ENCODE assay signal across 22 cellular contexts in the genomic region with DNA sequence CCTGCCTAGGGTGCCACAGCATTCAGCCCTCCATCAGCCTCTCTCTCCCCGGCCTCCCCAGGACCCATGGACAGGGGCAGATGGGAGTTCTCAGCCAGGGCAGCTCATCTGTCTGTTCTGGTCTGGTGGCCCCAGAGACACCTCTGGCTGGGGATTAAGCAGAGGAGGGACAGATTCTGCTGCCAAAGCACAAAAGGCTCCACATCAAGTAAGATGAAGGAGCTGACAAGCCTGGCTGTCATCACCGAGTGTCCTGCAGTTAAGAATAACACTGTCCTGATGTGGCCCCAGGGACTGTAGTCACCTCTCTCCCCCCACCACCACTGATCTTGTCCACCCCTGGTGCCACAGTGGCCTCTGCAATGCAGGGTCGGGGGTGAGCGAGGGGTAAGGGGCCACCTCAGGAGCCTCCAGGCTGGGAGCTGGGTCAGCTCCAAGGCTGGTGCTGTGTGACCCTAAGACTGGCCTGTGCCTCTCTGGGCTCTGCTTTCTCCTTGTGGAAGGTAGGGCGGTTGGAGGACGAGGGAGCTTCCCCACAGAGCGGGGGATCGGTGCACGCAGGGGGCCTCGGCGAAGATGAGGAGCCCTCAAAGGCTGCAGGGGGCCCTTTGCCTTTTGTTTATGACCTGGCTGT. TPM values are rescaled to one million over a fixed set of nuclear protein-coding genes. Genes with fewer than 3 reads are reported as not detected.
"Had no signal": no experiment of that assay in that cellular context is flagged by ENCODE, and none has a peak within 500 bp of the region (broad histone marks: within the 10 kb centered on the region; RNA-seq: fewer than 3 reads in every experiment).

No MANE protein-coding gene starts in this region.

- H3K9me3 ChIP-seq: body of pancreas, thyroid gland had no signal

- H3K4me1 ChIP-seq: body of pancreas, parathyroid adenoma had no signal

- H3K27ac ChIP-seq: body of pancreas, cardiac muscle cell, parathyroid adenoma, thyroid gland had no signal

- H3K4me3 ChIP-seq: body of pancreas, cardiac muscle cell, thyroid gland had no signal

- H3K9ac ChIP-seq: parathyroid adenoma had no signal

- DNase-seq: activated CD4-positive, alpha-beta memory T cell treated with anti-CD3 and anti-CD28 coated beads, Interleukin-2, amount 10 ng/mL, durations not matched to agents 7 days and 5 days; activated CD4-positive, alpha-beta T cell treated with anti-CD3 and anti-CD28 coated beads, Interleukin-2, amount 10 ng/mL, durations not matched to agents 24 days and 14 days; activated gamma-delta T cell treated with Interleukin-2 at 50 U/mL for 16 hours; anterior cingulate cortex; body of pancreas; effector memory CD4-positive, alpha-beta T cell; foreskin melanocyte; hippocampal formation; kidney glomerular epithelial cell; nucleus accumbens; stimulated activated CD4-positive, alpha-beta T cell treated with anti-CD3 and anti-CD28 coated beads, Interleukin-12 subunit alpha, Interleukin-12 subunit beta, amount 100 ng/mL, for 4 hours; stimulated activated CD4-positive, alpha-beta T cell treated with anti-CD3 and anti-CD28 coated beads, Interleukin-4, amount 100 ng/mL, for 4 hours; substantia nigra; thyroid gland had no signal

- H3K36me3 ChIP-seq: cardiac muscle cell, thyroid gland had no signal

- H3K27me3 ChIP-seq: body of pancreas, cardiac muscle cell, thyroid gland had no signal

- ATAC-seq: activated CD4-positive, CD25-positive, alpha-beta regulatory T cell treated with anti-CD3 and anti-CD28 coated beads, Interleukin-2, amount 50 U/mL, for 24 hours; body of pancreas; esophagus mucosa; natural killer cell treated with Interleukin-12 subunit alpha and Interleukin-12 subunit beta and Interleukin-15 and Interleukin-18, amount 100 ng/mL, for 72 hours had no signal

RNA-seq across cellular contexts. Expression of a gene that starts 18.7 kb away (rescaled TPM):
- total RNA-seq: body of pancreas; dermis microvascular lymphatic vessel endothelial cell; endothelial cell of umbilical vein; esophagus mucosa; natural killer cell treated with Interleukin-12 subunit alpha and Interleukin-12 subunit beta and Interleukin-15 and Interleukin-18, amount 100 ng/mL, for 72 hours; renal cortical epithelial cell; thyroid gland had no signal
- polyA plus RNA-seq: cardiac muscle cell, endothelial cell of umbilical vein had no signal
